1 cellular context compared by ENCODE assay signal in the genomic region with DNA sequence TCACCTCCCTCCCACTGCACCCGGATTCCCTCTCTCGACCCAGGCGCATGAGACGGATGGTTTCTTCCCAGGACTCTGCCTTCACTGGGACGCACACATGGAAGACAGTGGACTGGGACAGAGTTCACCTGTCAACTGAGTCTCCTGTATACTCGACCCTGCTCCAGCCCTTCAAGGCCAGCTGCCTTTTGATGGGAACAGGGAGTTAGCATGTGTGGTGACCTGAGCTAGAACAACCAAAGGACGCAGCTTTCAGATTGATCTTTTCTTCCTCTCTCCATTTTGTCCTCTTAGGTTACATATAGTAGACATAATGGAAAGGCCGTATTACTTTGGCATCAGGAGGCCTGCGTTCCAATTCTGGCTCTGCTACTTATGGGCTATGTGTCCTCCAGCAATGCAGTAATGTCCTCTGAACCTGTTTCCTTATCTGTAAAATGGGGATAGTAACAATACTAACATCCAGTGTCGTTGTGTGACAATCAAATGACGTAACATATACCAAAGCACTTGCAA.
TF ChIP-seq lines count a peak whose summit lies in the region.

No MANE protein-coding gene starts in this region.

TF ChIP-seq in IMR-90, 13 proteins besides CTCF, POLR2A, EP300 and RAD21:
- TF ChIP-seq RCOR1 (IDR thresholded peaks at IDR 0.05; ENCODE audit: insufficient replicate concordance, low read length) (no peak), SMC3 (IDR thresholded peaks at IDR 0.05; ENCODE audit: low read depth, low read length) (no peak), MXI1 (IDR thresholded peaks at IDR 0.05; ENCODE audit: borderline replicate concordance, low read depth, low read length) (no peak), CHD1 (IDR thresholded peaks at IDR 0.05; ENCODE audit: low read depth, low read length) (no peak), NFE2L2 (IDR thresholded peaks at IDR 0.05; ENCODE audit: low read depth, low read length) (no peak), MAFK (IDR thresholded peaks at IDR 0.05; ENCODE audit: low read depth, low read length) (no peak), BHLHE40 (IDR thresholded peaks at IDR 0.05; ENCODE audit: low read depth, low read length) (no peak), CEBPB (IDR thresholded peaks at IDR 0.05; ENCODE audit: low read depth, low read length) (no peak), FOS (IDR thresholded peaks at IDR 0.05; ENCODE audit: low read depth, low read length) (no peak), MAZ (IDR thresholded peaks at IDR 0.05; ENCODE audit: borderline replicate concordance, low read depth, low read length) (no peak)
TF ChIP-seq in IMR-90: peak in this region for 0.
